In the genomic region with DNA sequence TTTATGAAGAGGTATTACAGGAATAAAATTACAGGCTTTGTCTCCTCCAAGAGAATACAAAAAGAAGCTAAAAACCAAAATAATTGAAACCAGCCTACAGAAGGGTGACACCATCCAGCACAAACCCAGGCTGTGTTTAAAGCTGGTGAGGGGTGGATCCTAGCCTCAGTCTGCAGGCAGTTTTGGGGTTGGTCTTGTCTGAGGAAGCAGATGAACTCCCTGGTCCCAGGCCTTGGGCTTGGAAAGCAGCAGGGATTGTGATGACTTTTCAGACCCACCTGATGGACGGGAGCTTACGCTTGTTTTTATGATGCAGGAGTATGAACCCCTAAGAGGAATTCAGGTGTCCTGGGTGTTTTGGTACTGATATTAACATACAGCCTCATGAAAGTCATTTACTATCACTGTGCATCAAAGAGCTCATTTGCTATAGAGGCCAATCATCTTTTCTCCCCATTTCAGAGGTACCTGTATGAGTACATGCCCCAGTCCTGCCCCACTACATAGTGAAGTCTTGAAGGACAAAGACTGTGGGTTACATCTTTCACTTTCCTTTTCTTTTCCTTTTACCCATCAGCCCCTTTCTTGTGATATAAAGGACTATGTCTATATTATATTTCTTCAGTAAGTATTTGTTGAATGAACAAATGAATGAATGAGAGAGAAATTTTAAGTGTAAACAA, we compare ENCODE assay signal across 23 cellular contexts. TPM values are rescaled to one million over a fixed set of nuclear protein-coding genes. Genes with fewer than 3 reads are reported as not detected.
DNase-seq lines count a peak whose midpoint lies in the region; ATAC-seq, FAIRE-seq and TF ChIP-seq lines count a peak whose summit lies in the region.
"Had no signal": no experiment of that assay in that cellular context is flagged by ENCODE, and none has a peak within 500 bp of the region (broad histone marks: within the 10 kb centered on the region; RNA-seq: fewer than 3 reads in every experiment).

No MANE protein-coding gene starts in this region.

- FAIRE-seq in GM12878 (lab: Jason Lieb, UNC), result no peak

- no peak for TF ChIP-seq POLR2A in GM12878 (IDR thresholded peaks at IDR 0.05; ENCODE audit: low read depth, low read length)

- peaks cover 7% of the 10 kb centered on the region; the same call in 2 of the 3 replicates for H3K9me3 Mint-ChIP-seq in GM23338

- SMC1A ChIA-PET in GM12878 (lab: Charles Lee; ENCODE audit: uncharacterized antibody, unreplicated experiment), result interaction anchor here (0.6 to 1.6 kb wide), 2 partner anchors 9 to 12 kb away, joined by 3 to 6 read pairs; no protein-coding TSS in a partner anchor

- H3K36me3 Mint-ChIP-seq in GM23338 (ENCODE audit: low read depth), result peaks cover 6% of the 10 kb centered on the region; the same call in 2 of the 3 replicates
- H3K36me3 Mint-ChIP-seq: CD4-positive, CD25-positive, alpha-beta regulatory T cell had no signal

- TF ChIP-seq EP300 in GM12878 (IDR thresholded peaks at IDR 0.05; ENCODE audit: borderline replicate concordance in 1 of 2, control insufficient read depth in 1 of 2, low read depth in 2 of 2, low read length in 2 of 2), result no peak

- H3K4me3 ChIP-seq in GM12865 (ENCODE audit: low read depth, low read length) (no peak overlapping the region), GM23338 (no peak overlapping the region), Loucy (ENCODE audit: low read length, poor library complexity, severe bottlenecking) (no peak overlapping the region), GM12878 (no peak overlapping the region)
- H3K4me3 ChIP-seq: BLaER1, PC-9, SJCRH30 had no signal

- DNase-seq in GM12865 (ENCODE audit: low read depth) (peak; percentile 12), GM23338 (ENCODE audit: low spot score) (peak; percentile 23), GM12878 (ENCODE audit: low read depth, low spot score) (no peak), ureter (ENCODE audit: low spot score) (no peak), NCI-H2227 (lab: John Stamatoyannopoulos, UW; ENCODE audit: unreplicated experiment) (no peak), NCI-H1694 (lab: John Stamatoyannopoulos, UW) (no peak), head of caudate nucleus (no peak)
- DNase-seq: CD4-positive, CD25-positive, alpha-beta regulatory T cell; DMS153; H7; KG1; NCI-H1092; NCI-H1417 treated with DMSO at 0.1 percent for 48 hours; NCI-H187 treated with DMSO at 0.1 percent for 48 hours; NCI-H2171 treated with DMSO at 0.1 percent for 48 hours; NCI-H524 treated with DMSO at 0.1 percent for 48 hours; NCI-H774; NK-92 treated with Interleukin-12 subunit alpha and Interleukin-12 subunit beta, amount 100 ng/mL, for 24 hours; PC-9; SJCRH30 had no signal

- H3K27me3 Mint-ChIP-seq in GM23338 (ENCODE audit: insufficient read depth, low read depth, poor library complexity), result peaks cover 2% of the 10 kb centered on the region
- H3K27me3 Mint-ChIP-seq: CD4-positive, CD25-positive, alpha-beta regulatory T cell had no signal

- ATAC-seq in GM23338, result peak; percentile 64
- peak; percentile 66 for ATAC-seq in GM12878
- ATAC-seq: Right ventricle myocardium inferior had no signal

- no peak for TF ChIP-seq RAD21 in GM12878 (IDR thresholded peaks at IDR 0.05; ENCODE audit: insufficient read depth, low read depth, low read length)

- no peaks in the 10 kb centered on the region; the same call in 1 of the 2 replicates for H3F3A ChIP-seq in GM23338 (replicated peaks; ENCODE audit: low read depth)
- H3F3A ChIP-seq in Loucy (ENCODE audit: low read depth), result no peaks in the 10 kb centered on the region

- H3K27ac ChIP-seq in GM23338 (ENCODE audit: low read depth), result no peak overlapping the region
- H3K27ac ChIP-seq in GM12878 (ENCODE audit: control insufficient read depth, insufficient read depth), result no peak overlapping the region
- H3K27ac ChIP-seq: BLaER1, SJCRH30 had no signal

- H3K4me2 ChIP-seq in GM23338 (no peak overlapping the region), Loucy (ENCODE audit: low read depth, low read length, poor library complexity, severe bottlenecking) (no peak overlapping the region), GM12878 (ENCODE audit: control insufficient read depth, insufficient read depth) (no peak overlapping the region)
- H3K4me2 ChIP-seq: BLaER1, PC-9 had no signal

- intact Hi-C loops in GM12878 (cut with micrococcal nuclease; ENCODE audit: unreplicated experiment) (loop anchor here (5.0 to 10.0 kb wide), 2 partner anchors 167 to 766 kb away; no protein-coding TSS in a partner anchor), head of caudate nucleus (cut with DNase I) (no loop called here)

- no peaks in the 10 kb centered on the region for H3K79me2 ChIP-seq in GM23338 (replicated peaks; ENCODE audit: insufficient read depth)
- H3K79me2 ChIP-seq in Loucy (ENCODE audit: insufficient read depth, low read length), result no peaks in the 10 kb centered on the region
- no peaks in the 10 kb centered on the region for H3K79me2 ChIP-seq in GM12878 (ENCODE audit: control insufficient read depth, insufficient read depth, low read length)

- no peak overlapping the region for H3K4me3 Mint-ChIP-seq in GM23338
- H3K4me3 Mint-ChIP-seq: CD4-positive, CD25-positive, alpha-beta regulatory T cell had no signal

- H4K20me1 ChIP-seq in GM23338 (replicated peaks; ENCODE audit: insufficient read depth), result no peaks in the 10 kb centered on the region
- H4K20me1 ChIP-seq in Loucy (ENCODE audit: insufficient read depth, low read length, poor library complexity, severe bottlenecking), result no peaks in the 10 kb centered on the region
- H4K20me1 ChIP-seq in GM12878 (ENCODE audit: control insufficient read depth, insufficient read depth), result no peaks in the 10 kb centered on the region
- H4K20me1 ChIP-seq: BLaER1 had no signal

- RAD21 ChIA-PET in GM12878 (lab: Charles Lee; ENCODE audit: unreplicated experiment), result interaction anchor here (0.6 to 1.4 kb wide), 2 partner anchors 199 to 446 kb away, joined by 3 to 5 read pairs; no protein-coding TSS in a partner anchor

- H3K36me3 ChIP-seq in GM23338 (ENCODE audit: insufficient read depth) (no peaks in the 10 kb centered on the region), Loucy (ENCODE audit: insufficient read depth, low read length) (no peaks in the 10 kb centered on the region), GM12878 (ENCODE audit: control insufficient read depth in 2 of 2, insufficient read depth in 2 of 2, low read length in 1 of 2) (no peaks in the 10 kb centered on the region)
- H3K36me3 ChIP-seq: BLaER1, SJCRH30 had no signal

- no peak overlapping the region for H3K9ac ChIP-seq in Loucy (ENCODE audit: low read depth, low read length, poor library complexity, severe bottlenecking)
- H3K9ac ChIP-seq in GM12878 (ENCODE audit: control insufficient read depth, insufficient read depth, low read length), result no peak overlapping the region
- H3K9ac ChIP-seq: BLaER1 had no signal

- CTCF ChIA-PET in GM12878 (lab: Yijun Ruan, JAX), result interaction anchor here (0.7 to 8.8 kb wide), 5 partner anchors 12 to 710 kb away, joined by 3 to 117 read pairs (median 3); no protein-coding TSS in a partner anchor

- H3K27me3 ChIP-seq in GM23338 (ENCODE audit: insufficient read depth) (peaks cover 3% of the 10 kb centered on the region; the same call in 1 of the 2 replicates), Loucy (ENCODE audit: insufficient read depth, low read length, poor library complexity, severe bottlenecking) (no peaks in the 10 kb centered on the region), GM12878 (replicated peaks in 1 of 2; ENCODE audit: control insufficient read depth in 2 of 2, insufficient read depth in 2 of 2, low read length in 1 of 2) (no peaks in the 10 kb centered on the region)
- H3K27me3 ChIP-seq: BLaER1, SJCRH30 had no signal

- H3K4me1 Mint-ChIP-seq in GM23338, result peaks cover 29% of the 10 kb centered on the region
- H3K4me1 Mint-ChIP-seq: CD4-positive, CD25-positive, alpha-beta regulatory T cell had no signal

- H2AFZ ChIP-seq in GM23338, result no peak overlapping the region
- H2AFZ ChIP-seq in Loucy (ENCODE audit: low read length), result peak overlapping the region; percentile 62; the same call in 1 of the 2 replicates
- peak overlapping the region; percentile 67 for H2AFZ ChIP-seq in GM12878 (ENCODE audit: control insufficient read depth, low read depth, low read length)
- H2AFZ ChIP-seq: PC-9 had no signal

- TF ChIP-seq CTCF in GM12865 (IDR thresholded peaks at IDR 0.05; ENCODE audit: insufficient read depth, low read depth, low read length, missing control alignments), result no peak
- no peak for TF ChIP-seq CTCF in GM23338 (conservative IDR thresholded peaks at IDR 0.05; ENCODE audit: low read depth in 2 of 2)
- no peak for TF ChIP-seq CTCF in Loucy (conservative IDR thresholded peaks at IDR 0.05; ENCODE audit: low read length)
- TF ChIP-seq CTCF in GM12878 (IDR thresholded peaks at IDR 0.05 in 2 of 3, conservative IDR thresholded peaks at IDR 0.05 in 1 of 3; ENCODE audit: control insufficient read depth in 2 of 3, extremely low read depth in 1 of 3, insufficient read depth in 1 of 3, low read depth in 3 of 3, low read length in 3 of 3), result no peak

- H3K9me3 ChIP-seq in Loucy (ENCODE audit: insufficient read depth, low read depth, low read length) (no peaks in the 10 kb centered on the region), GM12878 (replicated peaks; ENCODE audit: control insufficient read depth, insufficient read depth, low read length) (no peaks in the 10 kb centered on the region)
- H3K9me3 ChIP-seq: BLaER1, SJCRH30 had no signal

- no peaks in the 10 kb centered on the region for H3K9me2 ChIP-seq in GM23338 (ENCODE audit: insufficient read depth)
- H3K9me2 ChIP-seq in Loucy (replicated peaks; ENCODE audit: low read depth, low read length), result no peaks in the 10 kb centered on the region

- H3K4me1 ChIP-seq in GM23338 (ENCODE audit: insufficient read depth) (peaks cover 13% of the 10 kb centered on the region), Loucy (ENCODE audit: insufficient read depth, low read length, poor library complexity, severe bottlenecking) (no peaks in the 10 kb centered on the region), GM12878 (ENCODE audit: control insufficient read depth, insufficient read depth, low read length) (no peaks in the 10 kb centered on the region; the same call in 1 of the 2 replicates)
- H3K4me1 ChIP-seq: SJCRH30 had no signal

- in situ Hi-C loops in GM12878 (cut with MboI), result no loop called here

- POLR2A ChIA-PET in GM12878 (lab: Charles Lee), result no interaction called here

- 75% methylated on average over 2 of the region's 2 CpGs for WGBS in GM12878 (ENCODE audit: insufficient coverage, insufficient replicate concordance, low lambda C conversion rate, missing lambda C conversion rate)

- no peak overlapping the region for H3K27ac Mint-ChIP-seq in GM23338
- H3K27ac Mint-ChIP-seq: CD4-positive, CD25-positive, alpha-beta regulatory T cell had no signal

- no TSS peak for BruUV-seq in GM12878 (replicated peaks; lab: Mats Ljungman, UMichigan)

RNA-seq across cellular contexts. Expression of a gene that starts 18.1 kb away (rescaled TPM):
- 13.7 and 51.7 TPM in 2 replicates for total RNA-seq in GM23338 (2014; rRNA removed; shearing (Covaris generic))
- 7.7 and 12.8 TPM in 2 replicates for polyA plus RNA-seq in GM23338 (2016; fragmentation: Nextera tagmentation; extraction: Ambion mirVana)
- total RNA-seq in GM12878 (2013; cell fraction: nucleolus; rRNA removed), result 3.1 and 3.2 TPM in 2 replicates
- total RNA-seq in GM12878 (2014; rRNA removed), result 1.1 and 1.2 TPM in 2 replicates
- 0.76 and 1.3 TPM in 2 replicates for total RNA-seq in GM12878 (2014; rRNA removed; fragmentation: Illumina TruSeq; extraction: Trizol)
- total RNA-seq in GM12878 (2021), result 0.64 and 0.77 TPM in 2 replicates
- polyA plus RNA-seq in GM12878 (2011; ENCODE audit: low read depth), result 0.71 TPM
- 2.4 and 2.8 TPM in 2 replicates for polyA plus RNA-seq in GM12878 (2011; rRNA removed)
- 2.4 and 3.0 TPM in 2 replicates for polyA plus RNA-seq in GM12878 (2011; cell fraction: cytosol; rRNA removed)
- 2.8 and 3.4 TPM in 2 replicates for polyA plus RNA-seq in GM12878 (2011; cell fraction: nucleus; rRNA removed)
- polyA plus RNA-seq in GM12878 (2012), result 0.15 and 0.65 TPM in 2 replicates
- 1.4 and 2.8 TPM in 2 replicates for polyA plus RNA-seq in GM12878 (2014; fragmentation: Illumina TruSeq; extraction: Trizol)
- polyA plus RNA-seq in GM12878 (2014; fragmentation: Nextera tagmentation; extraction: Ambion mirVana), result 1 to 10 TPM in 1 of 2 experiments, under 1 TPM in 1; 0.86 to 1.2 TPM
- 0.75 and 0.86 TPM in 2 replicates for polyA plus RNA-seq in GM12878 (2014; rRNA removed)
- under 1 TPM; 0.47 to 0.82 TPM for polyA plus RNA-seq in GM12878 (2016; fragmentation: Nextera tagmentation; extraction: Ambion mirVana)
- 6.1 and 9.1 TPM in 2 replicates for polyA minus RNA-seq in GM12878 (2011; rRNA and poly(A)+ RNA removed)
- polyA minus RNA-seq in GM12878 (2011; cell fraction: cytosol; rRNA and poly(A)+ RNA removed), result 1.7 and 4.0 TPM in 2 replicates
- 4.0 and 4.1 TPM in 2 replicates for polyA minus RNA-seq in GM12878 (2011; cell fraction: nucleus; rRNA and poly(A)+ RNA removed)
- 10.2 TPM for total RNA-seq in ureter

Comparison
In these comparisons a context has a peak if more than half of its experiments do, and no peak if none do; other contexts are left out.
1. DNase-seq: peak in GM12865 (single experiment) and GM23338 (single experiment); none in GM12878 (single experiment), ureter (single experiment), NCI-H2227 (single experiment), NCI-H1694 (single experiment) and head of caudate nucleus (0 of 42).